Comparison of ENCODE assay signal across 15 cellular contexts in genomic region chr3:172260381-172260780, GRCh38.
A peak's percentile ranks its signal among the peaks of the same experiment; 100 is the strongest.
DNase-seq lines count a peak whose midpoint lies in the region; ATAC-seq and TF ChIP-seq lines count a peak whose summit lies in the region.
"Had no signal": no experiment of that assay in that cellular context is flagged by ENCODE, and none has a peak within 500 bp of the region (broad histone marks: within the 10 kb centered on the region; RNA-seq: fewer than 3 reads in every experiment).

No MANE protein-coding gene starts in this region.

- peak overlapping the region; percentile 25 for H3K4me2 ChIP-seq in smooth muscle cell

- H3K27me3 Mint-ChIP-seq in Calu3 (ENCODE audit: unreplicated experiment), result no peaks in the 10 kb centered on the region
- H3K27me3 Mint-ChIP-seq: effector memory CD8-positive, alpha-beta T cell; T-helper 17 cell had no signal

- H2AFZ ChIP-seq in smooth muscle cell (ENCODE audit: low read depth), result no peak overlapping the region

- H3K9me3 ChIP-seq in gastroesophageal sphincter (no peaks in the 10 kb centered on the region), smooth muscle cell (replicated peaks; ENCODE audit: low read depth) (no peaks in the 10 kb centered on the region)

- peak overlapping the region; percentile 76 for H3K27ac Mint-ChIP-seq in Calu3 (ENCODE audit: unreplicated experiment)
- H3K27ac Mint-ChIP-seq: activated naive CD4-positive, alpha-beta T cell treated with anti-CD3 and anti-CD28 coated beads for 36 hours; effector memory CD8-positive, alpha-beta T cell; T-helper 17 cell had no signal

- no peak for TF ChIP-seq POLR2A in gastroesophageal sphincter (IDR thresholded peaks at IDR 0.05)

- H3K4me1 ChIP-seq in gastroesophageal sphincter, result peaks cover 44 to 86% (median 52%) of the 10 kb centered on the region in 3 donors
- H3K4me1 ChIP-seq in smooth muscle cell (ENCODE audit: low read depth), result peaks cover 20% of the 10 kb centered on the region

- no peak overlapping the region for H3K4me3 ChIP-seq in gastroesophageal sphincter
- no peak overlapping the region for H3K4me3 ChIP-seq in smooth muscle cell
- H3K4me3 ChIP-seq: skin epidermis had no signal

- DNase-seq in Calu3 (peak; percentile 82), smooth muscle cell (lab: John Stamatoyannopoulos, UW; ENCODE audit: unreplicated experiment) (no peak), D341Med (ENCODE audit: low spot score) (no peak), HuH-7.5 (ENCODE audit: low spot score) (no peak)
- DNase-seq: activated CD4-positive, alpha-beta T cell treated with anti-CD3 and anti-CD28 coated beads, Interleukin-2, amount 50 U/mL, for 1 hour; activated naive CD4-positive, alpha-beta T cell treated with anti-CD3 and anti-CD28 coated beads for 36 hours; effector memory CD8-positive, alpha-beta T cell; NCI-H2107; T-helper 17 cell had no signal

- peaks cover 99% of the 10 kb centered on the region for H3K79me2 ChIP-seq in smooth muscle cell (ENCODE audit: low read depth)

- intact Hi-C loops in Calu3 (cut with micrococcal nuclease; ENCODE audit: unreplicated experiment), result loop anchor here (2.0 to 5.0 kb wide), 4 partner anchors 44 to 383 kb away; no protein-coding TSS in a partner anchor

- peak overlapping the region; percentile 17 for H3K4me3 Mint-ChIP-seq in Calu3 (ENCODE audit: low read depth, unreplicated experiment)
- H3K4me3 Mint-ChIP-seq: activated naive CD4-positive, alpha-beta T cell treated with anti-CD3 and anti-CD28 coated beads for 36 hours; effector memory CD8-positive, alpha-beta T cell; T-helper 17 cell had no signal

- TF ChIP-seq EP300 in gastroesophageal sphincter (IDR thresholded peaks at IDR 0.05), result no peak

- H3K36me3 ChIP-seq in gastroesophageal sphincter (no peaks in the 10 kb centered on the region), smooth muscle cell (ENCODE audit: low read depth) (peaks cover 11% of the 10 kb centered on the region)

- H3K27ac ChIP-seq in angular gyrus (ENCODE audit: low read depth, low read length), result peak overlapping the region; percentile 32
- peak overlapping the region; percentile 14 to 88 (median 84) for H3K27ac ChIP-seq in gastroesophageal sphincter
- peak overlapping the region; percentile 80 for H3K27ac ChIP-seq in smooth muscle cell (ENCODE audit: low read depth)
- H3K27ac ChIP-seq: C4-2B had no signal

- no TSS peak for BruUV-seq in Calu3 (replicated peaks; lab: Mats Ljungman, UMichigan)

- no peaks in the 10 kb centered on the region for H3K9me3 Mint-ChIP-seq in Calu3 (ENCODE audit: low read depth, unreplicated experiment)
- H3K9me3 Mint-ChIP-seq: activated naive CD4-positive, alpha-beta T cell treated with anti-CD3 and anti-CD28 coated beads for 36 hours; effector memory CD8-positive, alpha-beta T cell had no signal

- TF ChIP-seq CTCF in Calu3 (IDR thresholded peaks at IDR 0.05; ENCODE audit: unreplicated experiment) (no peak), gastroesophageal sphincter (IDR thresholded peaks at IDR 0.05) (no peak), smooth muscle cell (IDR thresholded peaks at IDR 0.05; ENCODE audit: borderline replicate concordance, insufficient read depth, poor library complexity, severe bottlenecking) (no peak)

- peaks cover 99% of the 10 kb centered on the region for H3K36me3 Mint-ChIP-seq in Calu3 (ENCODE audit: insufficient read depth, unreplicated experiment)

- H3K9ac ChIP-seq in smooth muscle cell (ENCODE audit: low read depth), result no peak overlapping the region

- H3F3A ChIP-seq in smooth muscle cell (ENCODE audit: low read depth), result peaks cover 47% of the 10 kb centered on the region

- CTCF ChIA-PET in Calu3 (lab: Charles Lee), result interaction anchor here (0.6 to 1.3 kb wide), 3 partner anchors 16 to 220 kb away, joined by 3 to 5 read pairs (median 4); no protein-coding TSS in a partner anchor

- H3K27me3 ChIP-seq in gastroesophageal sphincter (no peaks in the 10 kb centered on the region), smooth muscle cell (ENCODE audit: low read depth) (no peaks in the 10 kb centered on the region)

- ATAC-seq in gastroesophageal sphincter, result no peak
- ATAC-seq in HG03342 (IDR thresholded peaks at IDR 0.05; ENCODE audit: unreplicated experiment), result no peak
- ATAC-seq in HG03378 (IDR thresholded peaks at IDR 0.05; ENCODE audit: unreplicated experiment), result no peak
- ATAC-seq: effector memory CD8-positive, alpha-beta T cell; T-helper 17 cell had no signal

- WGBS in gastroesophageal sphincter (ENCODE audit: low coverage in 1 of 2), 2 donors, result 80 to 83% methylated on average over 1 of the region's 2 CpGs
- WGBS in smooth muscle cell (ENCODE audit: low lambda C conversion rate), result 63% methylated on average over 2 of the region's 2 CpGs

- H4K20me1 ChIP-seq in smooth muscle cell (ENCODE audit: low read depth), result peaks cover 99% of the 10 kb centered on the region

- H3K4me1 Mint-ChIP-seq in Calu3 (ENCODE audit: low read depth, unreplicated experiment), result peaks cover 81% of the 10 kb centered on the region
- H3K4me1 Mint-ChIP-seq: T-helper 17 cell had no signal

Comparison
In these comparisons a context has a peak if more than half of its experiments do, and no peak if none do; other contexts are left out.
1. H3K27ac ChIP-seq: peak in every context shown above with its lines; median percentile 84 in gastroesophageal sphincter; 80 in smooth muscle cell; 32 in angular gyrus.